ENCODE assay signal across 1 cellular context in the genomic region with DNA sequence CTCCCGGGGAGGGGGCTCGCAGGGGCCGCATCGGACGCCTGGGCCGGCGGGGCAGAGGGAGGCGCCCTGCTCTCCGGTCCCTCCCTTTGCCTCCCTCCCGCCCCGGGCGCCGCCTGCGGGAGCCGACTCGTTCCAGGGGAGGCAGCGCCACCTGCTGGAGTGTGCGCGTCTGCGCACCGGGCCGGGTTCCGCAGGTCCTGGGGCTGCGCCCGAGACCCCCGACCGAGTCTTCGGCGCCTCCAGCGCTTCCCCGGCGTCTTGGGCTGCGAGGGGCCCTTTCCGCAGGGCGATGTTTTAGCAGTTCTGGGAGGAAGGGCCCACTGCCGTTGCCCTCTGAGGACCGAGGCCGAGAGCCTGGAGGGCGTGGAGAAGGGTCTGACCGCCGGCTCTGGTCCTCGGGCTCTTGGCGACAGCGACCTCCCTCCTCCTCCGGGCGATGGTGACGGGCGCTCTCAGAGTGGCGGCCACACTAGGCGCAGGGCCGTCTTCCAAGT.
TF ChIP-seq lines count a peak whose summit lies in the region.

No MANE protein-coding gene starts in this region.

TF ChIP-seq in HEK293, 187 proteins besides CTCF, POLR2A, EP300 and RAD21 (continued from another document and continues in another):
- TF ChIP-seq, protein P1, sequence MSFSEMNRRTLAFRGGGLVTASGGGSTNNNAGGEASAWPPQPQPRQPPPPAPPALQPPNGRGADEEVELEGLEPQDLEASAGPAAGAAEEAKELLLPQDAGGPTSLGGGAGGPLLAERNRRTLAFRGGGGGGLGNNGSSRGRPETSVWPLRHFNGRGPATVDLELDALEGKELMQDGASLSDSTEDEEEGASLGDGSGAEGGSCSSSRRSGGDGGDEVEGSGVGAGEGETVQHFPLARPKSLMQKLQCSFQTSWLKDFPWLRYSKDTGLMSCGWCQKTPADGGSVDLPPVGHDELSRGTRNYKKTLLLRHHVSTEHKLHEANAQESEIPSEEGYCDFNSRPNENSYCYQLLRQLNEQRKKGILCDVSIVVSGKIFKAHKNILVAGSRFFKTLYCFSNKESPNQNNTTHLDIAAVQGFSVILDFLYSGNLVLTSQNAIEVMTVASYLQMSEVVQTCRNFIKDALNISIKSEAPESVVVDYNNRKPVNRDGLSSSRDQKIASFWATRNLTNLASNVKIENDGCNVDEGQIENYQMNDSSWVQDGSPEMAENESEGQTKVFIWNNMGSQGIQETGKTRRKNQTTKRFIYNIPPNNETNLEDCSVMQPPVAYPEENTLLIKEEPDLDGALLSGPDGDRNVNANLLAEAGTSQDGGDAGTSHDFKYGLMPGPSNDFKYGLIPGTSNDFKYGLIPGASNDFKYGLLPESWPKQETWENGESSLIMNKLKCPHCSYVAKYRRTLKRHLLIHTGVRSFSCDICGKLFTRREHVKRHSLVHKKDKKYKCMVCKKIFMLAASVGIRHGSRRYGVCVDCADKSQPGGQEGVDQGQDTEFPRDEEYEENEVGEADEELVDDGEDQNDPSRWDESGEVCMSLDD (tag by site-specific recombination; IDR thresholded peaks at IDR 0.05) = peak; percentile 68
- TF ChIP-seq, protein P2, sequence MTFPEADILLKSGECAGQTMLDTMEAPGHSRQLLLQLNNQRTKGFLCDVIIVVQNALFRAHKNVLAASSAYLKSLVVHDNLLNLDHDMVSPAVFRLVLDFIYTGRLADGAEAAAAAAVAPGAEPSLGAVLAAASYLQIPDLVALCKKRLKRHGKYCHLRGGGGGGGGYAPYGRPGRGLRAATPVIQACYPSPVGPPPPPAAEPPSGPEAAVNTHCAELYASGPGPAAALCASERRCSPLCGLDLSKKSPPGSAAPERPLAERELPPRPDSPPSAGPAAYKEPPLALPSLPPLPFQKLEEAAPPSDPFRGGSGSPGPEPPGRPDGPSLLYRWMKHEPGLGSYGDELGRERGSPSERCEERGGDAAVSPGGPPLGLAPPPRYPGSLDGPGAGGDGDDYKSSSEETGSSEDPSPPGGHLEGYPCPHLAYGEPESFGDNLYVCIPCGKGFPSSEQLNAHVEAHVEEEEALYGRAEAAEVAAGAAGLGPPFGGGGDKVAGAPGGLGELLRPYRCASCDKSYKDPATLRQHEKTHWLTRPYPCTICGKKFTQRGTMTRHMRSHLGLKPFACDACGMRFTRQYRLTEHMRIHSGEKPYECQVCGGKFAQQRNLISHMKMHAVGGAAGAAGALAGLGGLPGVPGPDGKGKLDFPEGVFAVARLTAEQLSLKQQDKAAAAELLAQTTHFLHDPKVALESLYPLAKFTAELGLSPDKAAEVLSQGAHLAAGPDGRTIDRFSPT (tag by site-specific recombination; IDR thresholded peaks at IDR 0.05) = no peak
- TF ChIP-seq ZNF654 (tag by site-specific recombination; IDR thresholded peaks at IDR 0.05; ENCODE audit: low read depth) = peak; percentile 92
- TF ChIP-seq, protein P3, sequence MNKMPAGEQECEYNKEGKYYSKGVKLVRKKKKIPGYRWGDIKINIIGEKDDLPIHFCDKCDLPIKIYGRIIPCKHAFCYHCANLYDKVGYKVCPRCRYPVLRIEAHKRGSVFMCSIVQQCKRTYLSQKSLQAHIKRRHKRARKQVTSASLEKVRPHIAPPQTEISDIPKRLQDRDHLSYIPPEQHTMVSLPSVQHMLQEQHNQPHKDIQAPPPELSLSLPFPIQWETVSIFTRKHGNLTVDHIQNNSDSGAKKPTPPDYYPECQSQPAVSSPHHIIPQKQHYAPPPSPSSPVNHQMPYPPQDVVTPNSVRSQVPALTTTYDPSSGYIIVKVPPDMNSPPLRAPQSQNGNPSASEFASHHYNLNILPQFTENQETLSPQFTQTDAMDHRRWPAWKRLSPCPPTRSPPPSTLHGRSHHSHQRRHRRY (tag by site-specific recombination; IDR thresholded peaks at IDR 0.05) = no peak
- TF ChIP-seq ZNF621 (tag by site-specific recombination; IDR thresholded peaks at IDR 0.05) = no peak
- TF ChIP-seq ZNF514 (tag by site-specific recombination; IDR thresholded peaks at IDR 0.05) = no peak
- no peak for TF ChIP-seq ZNF133 (tag by site-specific recombination; IDR thresholded peaks at IDR 0.05)
- TF ChIP-seq, protein P4, sequence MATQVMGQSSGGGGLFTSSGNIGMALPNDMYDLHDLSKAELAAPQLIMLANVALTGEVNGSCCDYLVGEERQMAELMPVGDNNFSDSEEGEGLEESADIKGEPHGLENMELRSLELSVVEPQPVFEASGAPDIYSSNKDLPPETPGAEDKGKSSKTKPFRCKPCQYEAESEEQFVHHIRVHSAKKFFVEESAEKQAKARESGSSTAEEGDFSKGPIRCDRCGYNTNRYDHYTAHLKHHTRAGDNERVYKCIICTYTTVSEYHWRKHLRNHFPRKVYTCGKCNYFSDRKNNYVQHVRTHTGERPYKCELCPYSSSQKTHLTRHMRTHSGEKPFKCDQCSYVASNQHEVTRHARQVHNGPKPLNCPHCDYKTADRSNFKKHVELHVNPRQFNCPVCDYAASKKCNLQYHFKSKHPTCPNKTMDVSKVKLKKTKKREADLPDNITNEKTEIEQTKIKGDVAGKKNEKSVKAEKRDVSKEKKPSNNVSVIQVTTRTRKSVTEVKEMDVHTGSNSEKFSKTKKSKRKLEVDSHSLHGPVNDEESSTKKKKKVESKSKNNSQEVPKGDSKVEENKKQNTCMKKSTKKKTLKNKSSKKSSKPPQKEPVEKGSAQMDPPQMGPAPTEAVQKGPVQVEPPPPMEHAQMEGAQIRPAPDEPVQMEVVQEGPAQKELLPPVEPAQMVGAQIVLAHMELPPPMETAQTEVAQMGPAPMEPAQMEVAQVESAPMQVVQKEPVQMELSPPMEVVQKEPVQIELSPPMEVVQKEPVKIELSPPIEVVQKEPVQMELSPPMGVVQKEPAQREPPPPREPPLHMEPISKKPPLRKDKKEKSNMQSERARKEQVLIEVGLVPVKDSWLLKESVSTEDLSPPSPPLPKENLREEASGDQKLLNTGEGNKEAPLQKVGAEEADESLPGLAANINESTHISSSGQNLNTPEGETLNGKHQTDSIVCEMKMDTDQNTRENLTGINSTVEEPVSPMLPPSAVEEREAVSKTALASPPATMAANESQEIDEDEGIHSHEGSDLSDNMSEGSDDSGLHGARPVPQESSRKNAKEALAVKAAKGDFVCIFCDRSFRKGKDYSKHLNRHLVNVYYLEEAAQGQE (tag by site-specific recombination; IDR thresholded peaks at IDR 0.05) = no peak; the same call in 1 of the 2 replicates
- peak; percentile 66; the same call in 1 of the 2 replicates for TF ChIP-seq ZFP69B (tag by site-specific recombination; IDR thresholded peaks at IDR 0.05)
- TF ChIP-seq HOXA7 (CRISPR knock-in tag; IDR thresholded peaks at IDR 0.05; ENCODE audit: borderline replicate concordance) = no peak
- no peak for TF ChIP-seq KLF10 (tag by site-specific recombination; IDR thresholded peaks at IDR 0.05)
- no peak for TF ChIP-seq ZBTB21 (tag by site-specific recombination; IDR thresholded peaks at IDR 0.05)
- TF ChIP-seq, protein P5, sequence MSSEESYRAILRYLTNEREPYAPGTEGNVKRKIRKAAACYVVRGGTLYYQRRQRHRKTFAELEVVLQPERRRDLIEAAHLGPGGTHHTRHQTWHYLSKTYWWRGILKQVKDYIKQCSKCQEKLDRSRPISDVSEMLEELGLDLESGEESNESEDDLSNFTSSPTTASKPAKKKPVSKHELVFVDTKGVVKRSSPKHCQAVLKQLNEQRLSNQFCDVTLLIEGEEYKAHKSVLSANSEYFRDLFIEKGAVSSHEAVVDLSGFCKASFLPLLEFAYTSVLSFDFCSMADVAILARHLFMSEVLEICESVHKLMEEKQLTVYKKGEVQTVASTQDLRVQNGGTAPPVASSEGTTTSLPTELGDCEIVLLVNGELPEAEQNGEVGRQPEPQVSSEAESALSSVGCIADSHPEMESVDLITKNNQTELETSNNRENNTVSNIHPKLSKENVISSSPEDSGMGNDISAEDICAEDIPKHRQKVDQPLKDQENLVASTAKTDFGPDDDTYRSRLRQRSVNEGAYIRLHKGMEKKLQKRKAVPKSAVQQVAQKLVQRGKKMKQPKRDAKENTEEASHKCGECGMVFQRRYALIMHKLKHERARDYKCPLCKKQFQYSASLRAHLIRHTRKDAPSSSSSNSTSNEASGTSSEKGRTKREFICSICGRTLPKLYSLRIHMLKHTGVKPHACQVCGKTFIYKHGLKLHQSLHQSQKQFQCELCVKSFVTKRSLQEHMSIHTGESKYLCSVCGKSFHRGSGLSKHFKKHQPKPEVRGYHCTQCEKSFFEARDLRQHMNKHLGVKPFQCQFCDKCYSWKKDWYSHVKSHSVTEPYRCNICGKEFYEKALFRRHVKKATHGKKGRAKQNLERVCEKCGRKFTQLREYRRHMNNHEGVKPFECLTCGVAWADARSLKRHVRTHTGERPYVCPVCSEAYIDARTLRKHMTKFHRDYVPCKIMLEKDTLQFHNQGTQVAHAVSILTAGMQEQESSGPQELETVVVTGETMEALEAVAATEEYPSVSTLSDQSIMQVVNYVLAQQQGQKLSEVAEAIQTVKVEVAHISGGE (tag by site-specific recombination; conservative IDR thresholded peaks at IDR 0.05; ENCODE audit: low read depth) = no peak
- TF ChIP-seq ZNF274 (IDR thresholded peaks at IDR 0.05; ENCODE audit: low read length) = no peak
- no peak for TF ChIP-seq ZNF274 (tag by site-specific recombination; IDR thresholded peaks at IDR 0.05; ENCODE audit: borderline replicate concordance)
- no peak for TF ChIP-seq HOXC10 (CRISPR knock-in tag; IDR thresholded peaks at IDR 0.05)
- TF ChIP-seq GLIS1 (tag by site-specific recombination; IDR thresholded peaks at IDR 0.05) = peak; percentile 68
- TF ChIP-seq, protein P6, sequence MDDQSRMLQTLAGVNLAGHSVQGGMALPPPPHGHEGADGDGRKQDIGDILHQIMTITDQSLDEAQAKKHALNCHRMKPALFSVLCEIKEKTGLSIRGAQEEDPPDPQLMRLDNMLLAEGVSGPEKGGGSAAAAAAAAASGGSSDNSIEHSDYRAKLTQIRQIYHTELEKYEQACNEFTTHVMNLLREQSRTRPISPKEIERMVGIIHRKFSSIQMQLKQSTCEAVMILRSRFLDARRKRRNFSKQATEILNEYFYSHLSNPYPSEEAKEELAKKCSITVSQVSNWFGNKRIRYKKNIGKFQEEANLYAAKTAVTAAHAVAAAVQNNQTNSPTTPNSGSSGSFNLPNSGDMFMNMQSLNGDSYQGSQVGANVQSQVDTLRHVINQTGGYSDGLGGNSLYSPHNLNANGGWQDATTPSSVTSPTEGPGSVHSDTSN (CRISPR knock-in tag; IDR thresholded peaks at IDR 0.05) = no peak; the same call in 1 of the 2 replicates
- TF ChIP-seq, protein P7, sequence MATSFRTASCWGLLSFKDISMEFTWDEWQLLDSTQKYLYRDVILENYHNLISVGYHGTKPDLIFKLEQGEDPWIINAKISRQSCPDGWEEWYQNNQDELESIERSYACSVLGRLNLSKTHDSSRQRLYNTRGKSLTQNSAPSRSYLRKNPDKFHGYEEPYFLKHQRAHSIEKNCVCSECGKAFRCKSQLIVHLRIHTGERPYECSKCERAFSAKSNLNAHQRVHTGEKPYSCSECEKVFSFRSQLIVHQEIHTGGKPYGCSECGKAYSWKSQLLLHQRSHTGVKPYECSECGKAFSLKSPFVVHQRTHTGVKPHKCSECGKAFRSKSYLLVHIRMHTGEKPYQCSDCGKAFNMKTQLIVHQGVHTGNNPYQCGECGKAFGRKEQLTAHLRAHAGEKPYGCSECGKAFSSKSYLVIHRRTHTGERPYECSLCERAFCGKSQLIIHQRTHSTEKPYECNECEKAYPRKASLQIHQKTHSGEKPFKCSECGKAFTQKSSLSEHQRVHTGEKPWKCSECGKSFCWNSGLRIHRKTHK (tag by site-specific recombination; IDR thresholded peaks at IDR 0.05) = no peak
- TF ChIP-seq KLF9 (tag by site-specific recombination; IDR thresholded peaks at IDR 0.05; ENCODE audit: low read depth) = peak; percentile 39; the same call in 1 of the 2 replicates
- TF ChIP-seq, protein P8, sequence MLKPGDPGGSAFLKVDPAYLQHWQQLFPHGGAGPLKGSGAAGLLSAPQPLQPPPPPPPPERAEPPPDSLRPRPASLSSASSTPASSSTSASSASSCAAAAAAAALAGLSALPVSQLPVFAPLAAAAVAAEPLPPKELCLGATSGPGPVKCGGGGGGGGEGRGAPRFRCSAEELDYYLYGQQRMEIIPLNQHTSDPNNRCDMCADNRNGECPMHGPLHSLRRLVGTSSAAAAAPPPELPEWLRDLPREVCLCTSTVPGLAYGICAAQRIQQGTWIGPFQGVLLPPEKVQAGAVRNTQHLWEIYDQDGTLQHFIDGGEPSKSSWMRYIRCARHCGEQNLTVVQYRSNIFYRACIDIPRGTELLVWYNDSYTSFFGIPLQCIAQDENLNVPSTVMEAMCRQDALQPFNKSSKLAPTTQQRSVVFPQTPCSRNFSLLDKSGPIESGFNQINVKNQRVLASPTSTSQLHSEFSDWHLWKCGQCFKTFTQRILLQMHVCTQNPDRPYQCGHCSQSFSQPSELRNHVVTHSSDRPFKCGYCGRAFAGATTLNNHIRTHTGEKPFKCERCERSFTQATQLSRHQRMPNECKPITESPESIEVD (tag by site-specific recombination; IDR thresholded peaks at IDR 0.05) = no peak
- TF ChIP-seq OSR2 (tag by site-specific recombination; IDR thresholded peaks at IDR 0.05) = no peak
- TF ChIP-seq ZSCAN30 (tag by site-specific recombination; IDR thresholded peaks at IDR 0.05) = peak; percentile 66; the same call in 1 of the 2 replicates
- no peak for TF ChIP-seq ZBTB1 (tag by site-specific recombination; IDR thresholded peaks at IDR 0.05)
- TF ChIP-seq ZNF521 (tag by site-specific recombination; IDR thresholded peaks at IDR 0.05) = no peak
- no peak; the same call in none of the 2 replicates for TF ChIP-seq ZNF2 (tag by site-specific recombination; IDR thresholded peaks at IDR 0.05)
- no peak for TF ChIP-seq ZNF677 (tag by site-specific recombination; IDR thresholded peaks at IDR 0.05)
- no peak for TF ChIP-seq ZNF350 (tag by site-specific recombination; IDR thresholded peaks at IDR 0.05)
- TF ChIP-seq, protein P9, sequence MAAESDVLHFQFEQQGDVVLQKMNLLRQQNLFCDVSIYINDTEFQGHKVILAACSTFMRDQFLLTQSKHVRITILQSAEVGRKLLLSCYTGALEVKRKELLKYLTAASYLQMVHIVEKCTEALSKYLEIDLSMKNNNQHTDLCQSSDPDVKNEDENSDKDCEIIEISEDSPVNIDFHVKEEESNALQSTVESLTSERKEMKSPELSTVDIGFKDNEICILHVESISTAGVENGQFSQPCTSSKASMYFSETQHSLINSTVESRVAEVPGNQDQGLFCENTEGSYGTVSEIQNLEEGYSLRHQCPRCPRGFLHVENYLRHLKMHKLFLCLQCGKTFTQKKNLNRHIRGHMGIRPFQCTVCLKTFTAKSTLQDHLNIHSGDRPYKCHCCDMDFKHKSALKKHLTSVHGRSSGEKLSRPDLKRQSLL (tag by site-specific recombination; IDR thresholded peaks at IDR 0.05) = peak; percentile 81
- no peak for TF ChIP-seq ZNF37A (tag by site-specific recombination; IDR thresholded peaks at IDR 0.05)
- no peak for TF ChIP-seq ZNF544 (tag by site-specific recombination; IDR thresholded peaks at IDR 0.05)
- TF ChIP-seq MYNN (tag by site-specific recombination; IDR thresholded peaks at IDR 0.05; ENCODE audit: borderline replicate concordance) = no peak
- TF ChIP-seq, protein P10, sequence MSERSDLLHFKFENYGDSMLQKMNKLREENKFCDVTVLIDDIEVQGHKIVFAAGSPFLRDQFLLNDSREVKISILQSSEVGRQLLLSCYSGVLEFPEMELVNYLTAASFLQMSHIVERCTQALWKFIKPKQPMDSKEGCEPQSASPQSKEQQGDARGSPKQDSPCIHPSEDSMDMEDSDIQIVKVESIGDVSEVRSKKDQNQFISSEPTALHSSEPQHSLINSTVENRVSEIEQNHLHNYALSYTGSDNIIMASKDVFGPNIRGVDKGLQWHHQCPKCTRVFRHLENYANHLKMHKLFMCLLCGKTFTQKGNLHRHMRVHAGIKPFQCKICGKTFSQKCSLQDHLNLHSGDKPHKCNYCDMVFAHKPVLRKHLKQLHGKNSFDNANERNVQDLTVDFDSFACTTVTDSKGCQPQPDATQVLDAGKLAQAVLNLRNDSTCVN (tag by site-specific recombination; optimal IDR thresholded peaks at IDR 0.05) = peak; percentile 43
